22 cellular contexts compared by ENCODE assay signal in the genomic region with DNA sequence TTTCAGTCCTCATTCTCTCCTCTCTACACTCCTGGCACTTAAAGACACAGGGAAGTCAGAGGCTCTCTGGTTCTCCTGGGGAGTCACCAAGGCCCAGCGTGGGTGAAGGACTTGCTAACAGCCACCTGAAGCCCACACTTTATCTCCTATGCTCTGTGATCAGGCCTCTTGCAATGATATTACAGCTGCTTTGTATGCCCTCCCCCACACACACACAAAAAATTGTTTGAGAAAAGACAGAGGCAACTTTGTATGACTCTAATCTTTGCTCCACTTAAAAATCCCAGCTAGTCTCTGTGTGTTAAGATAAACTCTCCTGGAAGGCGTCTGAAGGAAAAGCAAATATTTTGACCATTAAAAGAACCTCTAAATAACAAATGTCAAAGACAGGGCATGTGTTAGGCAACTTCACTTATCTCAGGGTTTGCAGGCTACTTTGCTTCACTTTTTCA.
DNase-seq lines count a peak whose midpoint lies in the region; ATAC-seq, FAIRE-seq and TF ChIP-seq lines count a peak whose summit lies in the region.
"Had no signal": no experiment of that assay in that cellular context is flagged by ENCODE, and none has a peak within 500 bp of the region (broad histone marks: within the 10 kb centered on the region; RNA-seq: fewer than 3 reads in every experiment).

No MANE protein-coding gene starts in this region.

- H3K79me2 ChIP-seq in HepG2 (ENCODE audit: insufficient read depth, low read length) (no peaks in the 10 kb centered on the region), smooth muscle cell (ENCODE audit: low read depth) (no peaks in the 10 kb centered on the region)

- BruUV-seq in HepG2 (replicated peaks; lab: Mats Ljungman, UMichigan) = no TSS peak

- TF ChIP-seq CTCF in HepG2 (CRISPR knock-in tag; IDR thresholded peaks at IDR 0.05) (no peak), smooth muscle cell (IDR thresholded peaks at IDR 0.05; ENCODE audit: borderline replicate concordance, insufficient read depth, poor library complexity, severe bottlenecking) (no peak)

- DNase-seq in SJCRH30 = peak; percentile 17 to 40
- DNase-seq in HepG2 (ENCODE audit: low spot score) = peak; percentile 7
- DNase-seq in smooth muscle cell (lab: John Stamatoyannopoulos, UW; ENCODE audit: unreplicated experiment) = no peak
- DNase-seq in activated naive CD4-positive, alpha-beta T cell treated with anti-CD3 and anti-CD28 coated beads, Interleukin-2, amount 50 U/mL, for 16 hours = no peak
- DNase-seq in UCSD-AML1 (lab: John Stamatoyannopoulos, UW; ENCODE audit: unreplicated experiment) = no peak
- DNase-seq: activated CD4-positive, alpha-beta T cell treated with anti-CD3 and anti-CD28 coated beads, Interleukin-2, amount 50 U/mL, for 48 hours; activated gamma-delta T cell treated with Interleukin-2 at 50 U/mL for 16 hours; CD4-positive, CD25-positive, alpha-beta regulatory T cell; cerebellar nuclear complex; effector CD4-positive, alpha-beta T cell; MV-4-11; NCI-H1694 treated with DMSO at 0.1 percent for 48 hours; NCI-H774; PC-3; right lobe of liver; stimulated activated naive B cell treated with anti-CD40 and anti-IgM and Interleukin-4, amounts not matched to agents 10 μg/mL and 1 μg/mL and 100 μg/mL, for 72 hours had no signal

- CTCF ChIA-PET in HepG2 (lab: Yijun Ruan, JAX; ENCODE audit: low intra/inter-chr PET ratio, low total read pairs) = no interaction called here

- no peak for TF ChIP-seq RAD21 in HepG2 (CRISPR knock-in tag; IDR thresholded peaks at IDR 0.05)

- in situ Hi-C loops in HepG2 (cut with HindIII; ENCODE audit: extremely low pct_ligation_motif_present, low pct_unique_long_range_greater_than_20kb) = no loop called here

- H3K4me1 ChIP-seq in SJCRH30 (peaks cover 4% of the 10 kb centered on the region; the same call in 1 of the 2 replicates), HepG2 (ENCODE audit: insufficient read depth, low read length) (peaks cover 9% of the 10 kb centered on the region; the same call in 1 of the 2 replicates), smooth muscle cell (ENCODE audit: low read depth) (peaks cover 10% of the 10 kb centered on the region)
- H3K4me1 ChIP-seq: right lobe of liver, SJSA1 had no signal

- no peak for TF ChIP-seq POLR2A in HepG2 (IDR thresholded peaks at IDR 0.05; ENCODE audit: insufficient read depth in 1 of 2, low read depth in 2 of 2, low read length in 2 of 2)

- 2% methylated on average over 2 of the region's 2 CpGs for WGBS in HepG2 (ENCODE audit: low lambda C conversion rate)
- WGBS in smooth muscle cell (ENCODE audit: low lambda C conversion rate) = 10% methylated on average over 2 of the region's 2 CpGs

- intact Hi-C loops in HepG2 (cut with micrococcal nuclease; ENCODE audit: unreplicated experiment) = no loop called here

- peak; percentile 88 for FAIRE-seq in endometrium (lab: Jason Lieb, UNC)
- no peak for FAIRE-seq in HepG2 (lab: Jason Lieb, UNC)

- H3K4me3 ChIP-seq in SJCRH30 (no peak overlapping the region), HepG2 (replicated peaks in 1 of 3; ENCODE audit: insufficient read depth in 1 of 3, low read depth in 2 of 3, low read length in 3 of 3) (no peak overlapping the region), smooth muscle cell (no peak overlapping the region)
- H3K4me3 ChIP-seq: right lobe of liver, SJSA1 had no signal

- TF ChIP-seq EP300 in HepG2 (IDR thresholded peaks at IDR 0.05; ENCODE audit: low read depth in 2 of 2, low read length in 2 of 2) (no peak), HepG2 (CRISPR knock-in tag; IDR thresholded peaks at IDR 0.05; ENCODE audit: borderline replicate concordance) (no peak)

- H3K36me3 ChIP-seq in SJCRH30 = no peaks in the 10 kb centered on the region
- no peaks in the 10 kb centered on the region for H3K36me3 ChIP-seq in HepG2 (replicated peaks in 1 of 2; ENCODE audit: control insufficient read depth in 1 of 2, insufficient read depth in 2 of 2, low read length in 2 of 2)
- H3K36me3 ChIP-seq in smooth muscle cell (ENCODE audit: low read depth) = no peaks in the 10 kb centered on the region
- H3K36me3 ChIP-seq: right lobe of liver, SJSA1 had no signal

- no peak overlapping the region; the same call in 1 of the 2 replicates for H3K4me2 ChIP-seq in HepG2 (ENCODE audit: low read depth, low read length)
- H3K4me2 ChIP-seq in smooth muscle cell = peak overlapping the region; percentile 58
- H3K4me2 ChIP-seq: KMS-11 had no signal

- H4K20me1 ChIP-seq in HepG2 (ENCODE audit: insufficient read depth, low read length) (no peaks in the 10 kb centered on the region), smooth muscle cell (ENCODE audit: low read depth) (no peaks in the 10 kb centered on the region)

- H3K9me3 ChIP-seq in SJCRH30 (replicated peaks) = no peaks in the 10 kb centered on the region
- H3K9me3 ChIP-seq in HepG2 (ENCODE audit: low read length) = no peaks in the 10 kb centered on the region
- H3K9me3 ChIP-seq in smooth muscle cell (replicated peaks; ENCODE audit: low read depth) = no peaks in the 10 kb centered on the region
- H3K9me3 ChIP-seq: right lobe of liver, SJSA1 had no signal

- H3K9ac ChIP-seq in HepG2 (ENCODE audit: insufficient read depth, low read depth, low read length) (no peak overlapping the region), smooth muscle cell (ENCODE audit: low read depth) (no peak overlapping the region)
- H3K9ac ChIP-seq: KMS-11 had no signal

- POLR2A ChIA-PET in HepG2 (lab: Yijun Ruan, JAX) = no interaction called here

- H3K27ac ChIP-seq in SJCRH30 (no peak overlapping the region), HepG2 (ENCODE audit: extremely low read length, insufficient read depth, low read length) (no peak overlapping the region), smooth muscle cell (ENCODE audit: low read depth) (peak overlapping the region; percentile 14)
- H3K27ac ChIP-seq: KMS-11, right lobe of liver, SJSA1 had no signal

- no peak for ATAC-seq in HepG2
- no peak for ATAC-seq in GM18868 (IDR thresholded peaks at IDR 0.05; ENCODE audit: unreplicated experiment)
- ATAC-seq: esophagus mucosa; PC-3; stimulated activated naive B cell treated with anti-CD40 and anti-IgM and Interleukin-4, amounts not matched to agents 10 μg/mL and 1 μg/mL and 100 μg/mL, for 72 hours; WTC11 had no signal

- peaks cover 19% of the 10 kb centered on the region for H3F3A ChIP-seq in smooth muscle cell (ENCODE audit: low read depth)

- H2AFZ ChIP-seq in HepG2 (ENCODE audit: low read length) (no peak overlapping the region), smooth muscle cell (ENCODE audit: low read depth) (peak overlapping the region; percentile 17)

- H3K27me3 ChIP-seq in SJCRH30 = no peaks in the 10 kb centered on the region
- H3K27me3 ChIP-seq in HepG2 (ENCODE audit: control insufficient read depth in 1 of 2, insufficient read depth in 2 of 2, low read length in 2 of 2) = no peaks in the 10 kb centered on the region
- no peaks in the 10 kb centered on the region for H3K27me3 ChIP-seq in smooth muscle cell (ENCODE audit: low read depth)
- H3K27me3 ChIP-seq: right lobe of liver, SJSA1 had no signal

TF ChIP-seq in HepG2, 621 proteins besides CTCF, POLR2A, EP300 and RAD21 (continues in another document):
- TF ChIP-seq, protein P1, sequence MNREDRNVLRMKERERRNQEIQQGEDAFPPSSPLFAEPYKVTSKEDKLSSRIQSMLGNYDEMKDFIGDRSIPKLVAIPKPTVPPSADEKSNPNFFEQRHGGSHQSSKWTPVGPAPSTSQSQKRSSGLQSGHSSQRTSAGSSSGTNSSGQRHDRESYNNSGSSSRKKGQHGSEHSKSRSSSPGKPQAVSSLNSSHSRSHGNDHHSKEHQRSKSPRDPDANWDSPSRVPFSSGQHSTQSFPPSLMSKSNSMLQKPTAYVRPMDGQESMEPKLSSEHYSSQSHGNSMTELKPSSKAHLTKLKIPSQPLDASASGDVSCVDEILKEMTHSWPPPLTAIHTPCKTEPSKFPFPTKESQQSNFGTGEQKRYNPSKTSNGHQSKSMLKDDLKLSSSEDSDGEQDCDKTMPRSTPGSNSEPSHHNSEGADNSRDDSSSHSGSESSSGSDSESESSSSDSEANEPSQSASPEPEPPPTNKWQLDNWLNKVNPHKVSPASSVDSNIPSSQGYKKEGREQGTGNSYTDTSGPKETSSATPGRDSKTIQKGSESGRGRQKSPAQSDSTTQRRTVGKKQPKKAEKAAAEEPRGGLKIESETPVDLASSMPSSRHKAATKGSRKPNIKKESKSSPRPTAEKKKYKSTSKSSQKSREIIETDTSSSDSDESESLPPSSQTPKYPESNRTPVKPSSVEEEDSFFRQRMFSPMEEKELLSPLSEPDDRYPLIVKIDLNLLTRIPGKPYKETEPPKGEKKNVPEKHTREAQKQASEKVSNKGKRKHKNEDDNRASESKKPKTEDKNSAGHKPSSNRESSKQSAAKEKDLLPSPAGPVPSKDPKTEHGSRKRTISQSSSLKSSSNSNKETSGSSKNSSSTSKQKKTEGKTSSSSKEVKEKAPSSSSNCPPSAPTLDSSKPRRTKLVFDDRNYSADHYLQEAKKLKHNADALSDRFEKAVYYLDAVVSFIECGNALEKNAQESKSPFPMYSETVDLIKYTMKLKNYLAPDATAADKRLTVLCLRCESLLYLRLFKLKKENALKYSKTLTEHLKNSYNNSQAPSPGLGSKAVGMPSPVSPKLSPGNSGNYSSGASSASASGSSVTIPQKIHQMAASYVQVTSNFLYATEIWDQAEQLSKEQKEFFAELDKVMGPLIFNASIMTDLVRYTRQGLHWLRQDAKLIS (CRISPR knock-in tag; IDR thresholded peaks at IDR 0.05) = no peak
- no peak for TF ChIP-seq ZNF501 (CRISPR knock-in tag; IDR thresholded peaks at IDR 0.05)
- no peak for TF ChIP-seq YY1 (IDR thresholded peaks at IDR 0.05; ENCODE audit: insufficient read depth, insufficient replicate concordance, low read depth, low read length)
- TF ChIP-seq SETDB1 (CRISPR knock-in tag; IDR thresholded peaks at IDR 0.05; ENCODE audit: borderline replicate concordance) = no peak
- TF ChIP-seq ZNF672 (CRISPR knock-in tag; IDR thresholded peaks at IDR 0.05) = no peak
- TF ChIP-seq ZFAT (CRISPR knock-in tag; conservative IDR thresholded peaks at IDR 0.05) = no peak
- TF ChIP-seq HES4 (CRISPR knock-in tag; IDR thresholded peaks at IDR 0.05; ENCODE audit: borderline replicate concordance) = no peak
- no peak for TF ChIP-seq MBNL3 (CRISPR knock-in tag; conservative IDR thresholded peaks at IDR 0.05)
- no peak for TF ChIP-seq SMAD3 (CRISPR knock-in tag; IDR thresholded peaks at IDR 0.05)
- TF ChIP-seq RFX1 (IDR thresholded peaks at IDR 0.05) = no peak
- TF ChIP-seq RCOR2 (CRISPR knock-in tag; IDR thresholded peaks at IDR 0.05) = no peak
- no peak for TF ChIP-seq ZNF446 (CRISPR knock-in tag; IDR thresholded peaks at IDR 0.05)
- no peak for TF ChIP-seq SP4 (CRISPR knock-in tag; IDR thresholded peaks at IDR 0.05)
- no peak for TF ChIP-seq ZSCAN22 (CRISPR knock-in tag; IDR thresholded peaks at IDR 0.05)

Comparison
In these comparisons a context has a peak if more than half of its experiments do, and no peak if none do; other contexts are left out.
1. DNase-seq: peak in SJCRH30 (2 of 2) and HepG2 (single experiment); none in smooth muscle cell (single experiment), activated naive CD4-positive, alpha-beta T cell treated with anti-CD3 and anti-CD28 coated beads, Interleukin-2, amount 50 U/mL, for 16 hours (single experiment) and UCSD-AML1 (single experiment).